ENCODE assay signal across 11 cellular contexts in the genomic region with DNA sequence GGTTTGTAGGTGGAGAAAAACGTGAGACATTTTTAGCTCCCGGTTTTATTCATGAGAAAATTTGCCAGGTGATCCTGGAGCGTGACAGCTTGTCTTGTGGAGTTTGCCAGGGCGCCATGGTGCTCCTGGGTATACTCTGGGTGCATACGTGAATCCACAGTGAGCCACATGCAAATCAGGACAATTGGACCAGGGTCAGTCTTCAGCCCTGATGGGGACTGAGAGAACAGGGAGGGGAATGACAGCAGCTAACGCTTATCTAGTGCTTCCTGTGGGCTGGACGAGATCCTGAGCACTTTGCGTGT.
A peak's percentile ranks its signal among the peaks of the same experiment; 100 is the strongest.
DNase-seq lines count a peak whose midpoint lies in the region; ATAC-seq and TF ChIP-seq lines count a peak whose summit lies in the region.
"Had no signal": no experiment of that assay in that cellular context is flagged by ENCODE, and none has a peak within 500 bp of the region (broad histone marks: within the 10 kb centered on the region; RNA-seq: fewer than 3 reads in every experiment).

No MANE protein-coding gene starts in this region.

- H3K36me3 ChIP-seq in mesenchymal stem cell (ENCODE audit: control insufficient read depth in 1 of 2, insufficient read depth in 2 of 2, low read depth in 1 of 2, low read length in 2 of 2) (no peaks in the 10 kb centered on the region), tibial nerve (no peaks in the 10 kb centered on the region)
- H3K36me3 ChIP-seq: cardiac muscle cell had no signal

- no peaks in the 10 kb centered on the region for H3K9me3 Mint-ChIP-seq in activated T-helper 17 cell treated with anti-CD3 and anti-CD28 coated beads, Interleukin-2, amount 50 U/mL, for 72 hours
- no peaks in the 10 kb centered on the region for H3K9me3 Mint-ChIP-seq in effector memory CD8-positive, alpha-beta T cell
- H3K9me3 Mint-ChIP-seq: activated CD4-positive, alpha-beta memory T cell treated with anti-CD3 and anti-CD28 coated beads, Interleukin-2, amount 10 ng/mL, durations not matched to agents 7 days and 5 days; natural killer cell treated with Interleukin-12 subunit alpha and Interleukin-12 subunit beta and Interleukin-15 and Interleukin-18, amount 100 ng/mL, for 72 hours had no signal

- H2AFZ ChIP-seq in mesenchymal stem cell (ENCODE audit: low read depth, low read length) = no peak overlapping the region

- TF ChIP-seq CTCF in RWPE1 (conservative IDR thresholded peaks at IDR 0.05; ENCODE audit: low read depth) (no peak), coronary artery (IDR thresholded peaks at IDR 0.05) (no peak), tibial nerve (IDR thresholded peaks at IDR 0.05) (no peak)

- H2BK5ac ChIP-seq in mesenchymal stem cell (ENCODE audit: low read depth, low read length, poor library complexity, severe bottlenecking) = peak overlapping the region; percentile 36

- peak overlapping the region; percentile 55 for H4K8ac ChIP-seq in mesenchymal stem cell (ENCODE audit: low read length)

- H3K79me1 ChIP-seq in mesenchymal stem cell (replicated peaks; ENCODE audit: low read length, poor library complexity, severe bottlenecking) = no peaks in the 10 kb centered on the region

- TF ChIP-seq EP300 in tibial nerve (IDR thresholded peaks at IDR 0.05) = no peak

- H3K27me3 ChIP-seq in mesenchymal stem cell (ENCODE audit: control insufficient read depth in 1 of 2, insufficient read depth in 1 of 2, low read length in 2 of 2) = no peaks in the 10 kb centered on the region
- H3K27me3 ChIP-seq in tibial nerve = no peaks in the 10 kb centered on the region
- H3K27me3 ChIP-seq: cardiac muscle cell had no signal

- peak overlapping the region; percentile 96 for H3K27ac ChIP-seq in RWPE1
- peak overlapping the region; percentile 51 to 88 for H3K27ac ChIP-seq in coronary artery
- H3K27ac ChIP-seq in mesenchymal stem cell (ENCODE audit: low read length, poor library complexity, severe bottlenecking) = peak overlapping the region; percentile 96
- peak overlapping the region; percentile 20 to 93 (median 64) for H3K27ac ChIP-seq in tibial nerve
- H3K27ac ChIP-seq: cardiac muscle cell had no signal

- no peak for ATAC-seq in activated T-helper 17 cell treated with anti-CD3 and anti-CD28 coated beads, Interleukin-2, amount 50 U/mL, for 72 hours (replicated peaks)
- no peak for ATAC-seq in effector memory CD8-positive, alpha-beta T cell (replicated peaks)

- no peak overlapping the region for H3K23ac ChIP-seq in mesenchymal stem cell (ENCODE audit: low read length in 2 of 2)

- peak overlapping the region; percentile 94 for H2AK5ac ChIP-seq in mesenchymal stem cell (ENCODE audit: low read length, severe bottlenecking)

- H2BK15ac ChIP-seq in mesenchymal stem cell (ENCODE audit: low read depth, poor library complexity, severe bottlenecking) = no peak overlapping the region

- peak overlapping the region; percentile 54 to 68 for H3K18ac ChIP-seq in mesenchymal stem cell (ENCODE audit: low read depth in 1 of 2, low read length in 2 of 2)

- no peak overlapping the region for H3K14ac ChIP-seq in mesenchymal stem cell (ENCODE audit: low read length in 2 of 2)

- H3K4me1 Mint-ChIP-seq in activated T-helper 17 cell treated with anti-CD3 and anti-CD28 coated beads, Interleukin-2, amount 50 U/mL, for 72 hours = peaks cover 26% of the 10 kb centered on the region
- H3K4me1 Mint-ChIP-seq in effector memory CD8-positive, alpha-beta T cell (ENCODE audit: low read depth in 2 of 2) = peaks cover 19 to 25% of the 10 kb centered on the region in 2 donors

- H3K9me3 ChIP-seq in mesenchymal stem cell (ENCODE audit: control insufficient read depth, low read length) (no peaks in the 10 kb centered on the region), tibial nerve (peaks cover 0 to 2% (median 0%) of the 10 kb centered on the region in 4 donors)

- DNase-seq in RWPE1 (ENCODE audit: low spot score) (no peak), coronary artery (ENCODE audit: low spot score) (no peak), mesenchymal stem cell (no peak), tibial nerve (ENCODE audit: low spot score in 2 of 2) (no peak), SHP77 (lab: John Stamatoyannopoulos, UW) (no peak)
- no peak for DNase-seq in effector memory CD8-positive, alpha-beta T cell
- DNase-seq: activated CD4-positive, alpha-beta memory T cell treated with anti-CD3 and anti-CD28 coated beads, Interleukin-2, amount 10 ng/mL, durations not matched to agents 7 days and 5 days; NCI-H1436 treated with DMSO at 0.1 percent for 48 hours had no signal

- H3K4ac ChIP-seq in mesenchymal stem cell (ENCODE audit: low read depth in 1 of 2, low read length in 2 of 2) = peak overlapping the region; percentile 40 to 79

- H2BK120ac ChIP-seq in mesenchymal stem cell (ENCODE audit: low read depth, low read length) = peak overlapping the region; percentile 74

- H3K4me1 ChIP-seq in mesenchymal stem cell (ENCODE audit: control insufficient read depth, insufficient read depth, low read depth, low read length) = peaks cover 45% of the 10 kb centered on the region
- peaks cover 0 to 77% (median 55%) of the 10 kb centered on the region in 4 donors for H3K4me1 ChIP-seq in tibial nerve

- H4K91ac ChIP-seq in mesenchymal stem cell (ENCODE audit: low read length) = peak overlapping the region; percentile 87

- H3K9ac ChIP-seq in mesenchymal stem cell (ENCODE audit: low read length) = peak overlapping the region; percentile 71

- peak overlapping the region; percentile 58 for H3K4me3 ChIP-seq in coronary artery
- H3K4me3 ChIP-seq in mesenchymal stem cell (ENCODE audit: insufficient read depth in 1 of 2, low read depth in 1 of 2, low read length in 2 of 2) = peak overlapping the region in 1 of 2 experiments; percentile 69
- H3K4me3 ChIP-seq in tibial nerve = peak overlapping the region in 1 of 4 donors; percentile 13
- H3K4me3 ChIP-seq: cardiac muscle cell had no signal

- H2BK12ac ChIP-seq in mesenchymal stem cell (ENCODE audit: low read length in 2 of 2) = peak overlapping the region; percentile 82 to 86

- peak overlapping the region; percentile 52 for H3K4me2 ChIP-seq in mesenchymal stem cell (ENCODE audit: low read length, poor library complexity, severe bottlenecking)

- no peak overlapping the region for H3K4me3 Mint-ChIP-seq in activated T-helper 17 cell treated with anti-CD3 and anti-CD28 coated beads, Interleukin-2, amount 50 U/mL, for 72 hours
- no peak overlapping the region for H3K4me3 Mint-ChIP-seq in effector memory CD8-positive, alpha-beta T cell
- H3K4me3 Mint-ChIP-seq: activated CD4-positive, alpha-beta memory T cell treated with anti-CD3 and anti-CD28 coated beads, Interleukin-2, amount 10 ng/mL, durations not matched to agents 7 days and 5 days; natural killer cell treated with Interleukin-12 subunit alpha and Interleukin-12 subunit beta and Interleukin-15 and Interleukin-18, amount 100 ng/mL, for 72 hours had no signal

- no peaks in the 10 kb centered on the region for H3K36me3 Mint-ChIP-seq in activated T-helper 17 cell treated with anti-CD3 and anti-CD28 coated beads, Interleukin-2, amount 50 U/mL, for 72 hours (ENCODE audit: low read depth)
- H3K36me3 Mint-ChIP-seq in effector memory CD8-positive, alpha-beta T cell (ENCODE audit: insufficient read depth) = no peaks in the 10 kb centered on the region
- H3K36me3 Mint-ChIP-seq: natural killer cell treated with Interleukin-12 subunit alpha and Interleukin-12 subunit beta and Interleukin-15 and Interleukin-18, amount 100 ng/mL, for 72 hours had no signal

- POLR2A ChIA-PET in RWPE1 (lab: Yijun Ruan, JAX; ENCODE audit: low non-redundant PET) = no interaction called here

- H3K27ac Mint-ChIP-seq in activated T-helper 17 cell treated with anti-CD3 and anti-CD28 coated beads, Interleukin-2, amount 50 U/mL, for 72 hours = no peak overlapping the region
- no peak overlapping the region for H3K27ac Mint-ChIP-seq in effector memory CD8-positive, alpha-beta T cell
- H3K27ac Mint-ChIP-seq: activated CD4-positive, alpha-beta memory T cell treated with anti-CD3 and anti-CD28 coated beads, Interleukin-2, amount 10 ng/mL, durations not matched to agents 7 days and 5 days had no signal

- no peak for TF ChIP-seq POLR2A in tibial nerve (IDR thresholded peaks at IDR 0.05)

- H3K27me3 Mint-ChIP-seq in activated T-helper 17 cell treated with anti-CD3 and anti-CD28 coated beads, Interleukin-2, amount 50 U/mL, for 72 hours = peaks cover 15% of the 10 kb centered on the region
- peaks cover 0 to 33% of the 10 kb centered on the region in 2 donors for H3K27me3 Mint-ChIP-seq in effector memory CD8-positive, alpha-beta T cell

- CTCF ChIA-PET in RWPE1 (lab: Yijun Ruan, JAX) = no interaction called here

- 48% methylated on average over 8 of the region's 8 CpGs for WGBS in mesenchymal stem cell
- WGBS in tibial nerve, 2 donors = 44 to 65% methylated on average over 8 of the region's 8 CpGs
